Comparison of ENCODE assay signal across 8 cellular contexts in genomic region chr4:53378171-53378482, GRCh38. TPM values are rescaled to one million over a fixed set of nuclear protein-coding genes. Genes with fewer than 3 reads are reported as not detected.
A peak's percentile ranks its signal among the peaks of the same experiment; 100 is the strongest.
DNase-seq lines count a peak whose midpoint lies in the region; ATAC-seq and TF ChIP-seq lines count a peak whose summit lies in the region.

No MANE protein-coding gene starts in this region.

- no peaks in the 10 kb centered on the region for H3K9me3 ChIP-seq in HEK293 (ENCODE audit: control insufficient read depth, insufficient read depth, low read depth, low read length)
- no peaks in the 10 kb centered on the region for H3K9me3 ChIP-seq in left lung

- POLR2A ChIA-PET in HEK293 (lab: Yijun Ruan, JAX): no interaction called here

- WGBS in urinary bladder: under 1% methylated on average over 10 of the region's 10 CpGs

- CTCF ChIA-PET in HEK293 (lab: Yijun Ruan, JAX): interaction anchor here (0.6 kb wide), 1 partner anchor 150 kb away, joined by 3 read pairs; no protein-coding TSS in a partner anchor

- no peaks in the 10 kb centered on the region for H3K9me3 Mint-ChIP-seq in activated T-helper 17 cell treated with anti-CD3 and anti-CD28 coated beads, Interleukin-2, amount 50 U/mL, for 72 hours

- no peaks in the 10 kb centered on the region for H3K27me3 Mint-ChIP-seq in activated T-helper 17 cell treated with anti-CD3 and anti-CD28 coated beads, Interleukin-2, amount 50 U/mL, for 72 hours

- H3K27ac ChIP-seq in C4-2B: peak overlapping the region; percentile 90
- peak overlapping the region; percentile 69; the same call in 1 of the 2 replicates for H3K27ac ChIP-seq in HEK293 (ENCODE audit: extremely low read depth, low read depth, low read length)
- peak overlapping the region; percentile 81 to 92 for H3K27ac ChIP-seq in left lung
- peak overlapping the region; percentile 51 for H3K27ac ChIP-seq in urinary bladder (ENCODE audit: low read depth)

- H3K4me1 Mint-ChIP-seq in activated T-helper 17 cell treated with anti-CD3 and anti-CD28 coated beads, Interleukin-2, amount 50 U/mL, for 72 hours: peaks cover 23% of the 10 kb centered on the region

- H3K4me3 ChIP-seq in HEK293 (ENCODE audit: low read depth, low read length): peak overlapping the region; percentile 79
- H3K4me3 ChIP-seq in left lung: peak overlapping the region; percentile 84 to 96
- H3K4me3 ChIP-seq in urinary bladder (ENCODE audit: low read depth, low read length): peak overlapping the region; percentile 93

- peaks cover 0 to 25% of the 10 kb centered on the region in 2 experiments; a peak in 2 of 3 replicates for H3K36me3 ChIP-seq in HEK293 (ENCODE audit: control insufficient read depth in 2 of 2, insufficient read depth in 1 of 2, low read length in 2 of 2)
- H3K36me3 ChIP-seq in left lung: peaks cover 0 to 7% of the 10 kb centered on the region in 2 donors
- H3K36me3 ChIP-seq in urinary bladder (ENCODE audit: insufficient read depth): no peaks in the 10 kb centered on the region

- H3K4me1 ChIP-seq in HEK293 (ENCODE audit: control insufficient read depth, insufficient read depth, low read length): no peaks in the 10 kb centered on the region
- H3K4me1 ChIP-seq in left lung: peaks cover 0 to 28% of the 10 kb centered on the region in 2 donors
- no peaks in the 10 kb centered on the region for H3K4me1 ChIP-seq in urinary bladder (ENCODE audit: insufficient read depth)

- H3K27ac Mint-ChIP-seq in activated T-helper 17 cell treated with anti-CD3 and anti-CD28 coated beads, Interleukin-2, amount 50 U/mL, for 72 hours: peak overlapping the region; percentile 99

- intact Hi-C loops in left lung (cut with DNase I): no loop called here

- H3K36me3 Mint-ChIP-seq in activated T-helper 17 cell treated with anti-CD3 and anti-CD28 coated beads, Interleukin-2, amount 50 U/mL, for 72 hours (ENCODE audit: low read depth): peaks cover 64% of the 10 kb centered on the region

- DNase-seq in left lung (no peak), AML-193 (lab: John Stamatoyannopoulos, UW) (no peak), dermis blood vessel endothelial cell (no peak)

- TF ChIP-seq CTCF in C4-2B (conservative IDR thresholded peaks at IDR 0.05) (no peak), HEK293 (tag by site-specific recombination; IDR thresholded peaks at IDR 0.05) (no peak), left lung (IDR thresholded peaks at IDR 0.05) (no peak)

- H3K4me3 Mint-ChIP-seq in activated T-helper 17 cell treated with anti-CD3 and anti-CD28 coated beads, Interleukin-2, amount 50 U/mL, for 72 hours: peak overlapping the region; percentile 97

- ATAC-seq in activated T-helper 17 cell treated with anti-CD3 and anti-CD28 coated beads, Interleukin-2, amount 50 U/mL, for 72 hours (replicated peaks): no peak
- no peak for ATAC-seq in left lung
- ATAC-seq in HG03571 (IDR thresholded peaks at IDR 0.05; ENCODE audit: unreplicated experiment): no peak

- no peaks in the 10 kb centered on the region for H3K27me3 ChIP-seq in left lung

TF ChIP-seq in HEK293, 187 proteins besides CTCF, POLR2A, EP300 and RAD21:
- TF ChIP-seq ZFP69B (tag by site-specific recombination; IDR thresholded peaks at IDR 0.05) (no peak), ZNF677 (tag by site-specific recombination; IDR thresholded peaks at IDR 0.05) (no peak), KLF17 (tag by site-specific recombination; IDR thresholded peaks at IDR 0.05) (no peak), EGR2 (tag by site-specific recombination; IDR thresholded peaks at IDR 0.05; ENCODE audit: low read depth) (no peak), ZNF292 (tag by site-specific recombination; IDR thresholded peaks at IDR 0.05; ENCODE audit: borderline replicate concordance, low read depth) (no peak), ZSCAN23 (tag by site-specific recombination; IDR thresholded peaks at IDR 0.05) (no peak), ZNF214 (tag by site-specific recombination; IDR thresholded peaks at IDR 0.05; ENCODE audit: borderline replicate concordance) (no peak), ZNF211 (tag by site-specific recombination; IDR thresholded peaks at IDR 0.05; ENCODE audit: low read depth) (no peak), PATZ1 (tag by site-specific recombination; IDR thresholded peaks at IDR 0.05) (0 out of 2 replicates have a peak, but pooled peaks have one; percentile 11), ZNF449 (tag by site-specific recombination; IDR thresholded peaks at IDR 0.05) (no peak), ZNF670 (tag by site-specific recombination; IDR thresholded peaks at IDR 0.05; ENCODE audit: low read depth) (no peak), ZBTB8A (tag by site-specific recombination; IDR thresholded peaks at IDR 0.05) (0 out of 2 replicates have a peak, but pooled peaks have one; percentile 2), ZNF664 (tag by site-specific recombination; IDR thresholded peaks at IDR 0.05) (0 out of 2 replicates have a peak, but pooled peaks have one; percentile 8), ZNF266 (tag by site-specific recombination; IDR thresholded peaks at IDR 0.05; ENCODE audit: low read depth) (no peak), ZBTB48 (tag by site-specific recombination; IDR thresholded peaks at IDR 0.05) (no peak), ZSCAN16 (tag by site-specific recombination; IDR thresholded peaks at IDR 0.05) (no peak)
TF ChIP-seq in HEK293: peak in this region for 3.

RNA-seq across cellular contexts. Expression of gene FIP1L1, which starts 0.7 kb away (rescaled TPM):
- total RNA-seq in activated T-helper 17 cell treated with anti-CD3 and anti-CD28 coated beads, Interleukin-2, amount 50 U/mL, for 72 hours: 10 to 100 TPM; 49.3 to 70.3 TPM
- 10 to 100 TPM; 29.8 to 39.6 TPM for total RNA-seq in left lung
- total RNA-seq in urinary bladder: 121 TPM
- 38.9 TPM for polyA plus RNA-seq in urinary bladder
- 51.5 and 60.4 TPM in 2 replicates for total RNA-seq in dermis blood vessel endothelial cell

RNA-seq across cellular contexts. Expression of gene SCFD2, which starts 12.3 kb away (rescaled TPM):
- 10 to 100 TPM; 16.8 to 30.5 TPM for total RNA-seq in activated T-helper 17 cell treated with anti-CD3 and anti-CD28 coated beads, Interleukin-2, amount 50 U/mL, for 72 hours
- 10 to 100 TPM; 14.6 to 26.6 TPM for total RNA-seq in left lung
- total RNA-seq in urinary bladder: 23.8 TPM
- 8.1 TPM for polyA plus RNA-seq in urinary bladder
- 20.4 and 28.1 TPM in 2 replicates for total RNA-seq in dermis blood vessel endothelial cell
